Comparison of ENCODE assay signal across 25 cellular contexts in the genomic region with DNA sequence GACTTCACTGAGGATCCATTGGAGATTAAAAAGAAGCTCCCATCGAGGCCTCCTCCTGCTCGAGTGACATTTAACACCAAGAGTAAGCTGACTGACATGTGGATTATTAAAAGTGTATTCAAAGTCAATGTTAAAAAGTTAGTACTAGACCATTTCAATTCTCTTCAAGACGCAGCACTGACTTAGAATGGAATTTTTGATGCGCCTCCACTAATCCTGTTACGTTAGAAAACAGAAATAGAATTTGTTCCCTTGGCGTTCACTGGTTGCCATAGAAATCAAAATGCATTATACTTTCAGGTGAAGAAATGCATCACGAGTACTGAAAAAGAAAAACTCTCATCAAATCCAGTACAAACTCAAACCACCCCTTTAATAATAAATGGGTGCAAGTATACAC. TPM values are rescaled to one million over a fixed set of nuclear protein-coding genes. Genes with fewer than 3 reads are reported as not detected.
A peak's percentile ranks its signal among the peaks of the same experiment; 100 is the strongest.
DNase-seq lines count a peak whose midpoint lies in the region; ATAC-seq, FAIRE-seq and TF ChIP-seq lines count a peak whose summit lies in the region.
"Had no signal": no experiment of that assay in that cellular context is flagged by ENCODE, and none has a peak within 500 bp of the region (broad histone marks: within the 10 kb centered on the region; RNA-seq: fewer than 3 reads in every experiment).

No MANE protein-coding gene starts in this region.

- no peak for FAIRE-seq in urothelium cell line (lab: Jason Lieb, UNC)
- FAIRE-seq: astrocyte, islet of Langerhans had no signal

- CTCF ChIA-PET in activated CD4-positive, alpha-beta T cell treated with anti-CD3 and anti-CD28 coated beads, Interleukin-2, amount 10 ng/mL, durations not matched to agents 7 days and 5 days (lab: Charles Lee) = no interaction called here
- CTCF ChIA-PET in CD8-positive, alpha-beta memory T cell (lab: Charles Lee) = no interaction called here

- ATAC-seq in GM21367 (IDR thresholded peaks at IDR 0.05; ENCODE audit: unreplicated experiment) (no peak), HG02938 (IDR thresholded peaks at IDR 0.05; ENCODE audit: unreplicated experiment) (no peak)

- H3K36me3 ChIP-seq in CD8-positive, alpha-beta memory T cell (ENCODE audit: insufficient read depth, low read length) = no peaks in the 10 kb centered on the region
- H3K36me3 ChIP-seq in neural progenitor cell = no peaks in the 10 kb centered on the region
- H3K36me3 ChIP-seq: prostate gland, thyroid gland had no signal

- peaks cover 94% of the 10 kb centered on the region for H3K4me1 Mint-ChIP-seq in activated CD4-positive, alpha-beta T cell treated with anti-CD3 and anti-CD28 coated beads, Interleukin-2, amount 10 ng/mL, durations not matched to agents 7 days and 5 days
- peaks cover 94 to 100% (median 100%) of the 10 kb centered on the region in 3 donors for H3K4me1 Mint-ChIP-seq in CD8-positive, alpha-beta memory T cell
- H3K4me1 Mint-ChIP-seq in activated naive CD8-positive, alpha-beta T cell (ENCODE audit: low read depth) = peaks cover 96% of the 10 kb centered on the region
- peaks cover 66% of the 10 kb centered on the region for H3K4me1 Mint-ChIP-seq in neural progenitor cell

- no peak overlapping the region for H2AFZ ChIP-seq in neural progenitor cell (replicated peaks)

- POLR2A ChIA-PET in activated CD4-positive, alpha-beta T cell treated with anti-CD3 and anti-CD28 coated beads, Interleukin-2, amount 10 ng/mL, durations not matched to agents 7 days and 5 days (lab: Charles Lee) = interaction anchor here (0.6 kb wide), 1 partner anchor 9 kb away, joined by 5 read pairs; no protein-coding TSS in a partner anchor
- POLR2A ChIA-PET in CD8-positive, alpha-beta memory T cell (lab: Charles Lee) = no interaction called here

- no peak for TF ChIP-seq CTCF in neural progenitor cell (IDR thresholded peaks at IDR 0.05)

- H3K27me3 Mint-ChIP-seq in activated CD4-positive, alpha-beta T cell treated with anti-CD3 and anti-CD28 coated beads, Interleukin-2, amount 10 ng/mL, durations not matched to agents 7 days and 5 days = no peaks in the 10 kb centered on the region
- no peaks in the 10 kb centered on the region for H3K27me3 Mint-ChIP-seq in CD8-positive, alpha-beta memory T cell
- H3K27me3 Mint-ChIP-seq in activated naive CD8-positive, alpha-beta T cell = no peaks in the 10 kb centered on the region
- H3K27me3 Mint-ChIP-seq in neural progenitor cell (ENCODE audit: insufficient read depth, low read depth) = peaks cover 2% of the 10 kb centered on the region

- DNase-seq in activated CD4-positive, alpha-beta T cell treated with anti-CD3 and anti-CD28 coated beads, Interleukin-2, amount 10 ng/mL, durations not matched to agents 7 days and 5 days = no peak
- DNase-seq in activated CD4-positive, alpha-beta T cell treated with anti-CD3 and anti-CD28 coated beads, Interleukin-2, amount 50 U/mL, for 1 hour = no peak
- no peak for DNase-seq in CD8-positive, alpha-beta memory T cell
- DNase-seq in neural progenitor cell (ENCODE audit: low spot score) (no peak), urothelium cell line (ENCODE audit: low spot score) (no peak)
- DNase-seq: activated CD8-positive, alpha-beta memory T cell treated with anti-CD3 and anti-CD28 coated beads for 24 hours; activated gamma-delta T cell; C1 segment of cervical spinal cord; DMS53; GOT3; MG63; NCI-H1694 treated with DMSO at 0.1 percent for 48 hours; NCI-H2227 treated with DMSO at 0.1 percent for 48 hours; thyroid gland had no signal

- H3K4me3 Mint-ChIP-seq in activated CD4-positive, alpha-beta T cell treated with anti-CD3 and anti-CD28 coated beads, Interleukin-2, amount 10 ng/mL, durations not matched to agents 7 days and 5 days = no peak overlapping the region
- peak overlapping the region in 5 of 7 donors; percentile 3 to 84 (median 61) for H3K4me3 Mint-ChIP-seq in CD8-positive, alpha-beta memory T cell
- H3K4me3 Mint-ChIP-seq in activated naive CD8-positive, alpha-beta T cell = peak overlapping the region; percentile 61
- no peak overlapping the region for H3K4me3 Mint-ChIP-seq in neural progenitor cell

- H3K36me3 Mint-ChIP-seq in activated CD4-positive, alpha-beta T cell treated with anti-CD3 and anti-CD28 coated beads, Interleukin-2, amount 10 ng/mL, durations not matched to agents 7 days and 5 days (ENCODE audit: low read depth) = no peaks in the 10 kb centered on the region
- H3K36me3 Mint-ChIP-seq in CD8-positive, alpha-beta memory T cell = peaks cover 0 to 11% (median 0%) of the 10 kb centered on the region in 3 donors
- no peaks in the 10 kb centered on the region for H3K36me3 Mint-ChIP-seq in activated naive CD8-positive, alpha-beta T cell
- H3K36me3 Mint-ChIP-seq in neural progenitor cell = peaks cover 9% of the 10 kb centered on the region

- no peaks in the 10 kb centered on the region for H3K9me3 Mint-ChIP-seq in activated CD4-positive, alpha-beta T cell treated with anti-CD3 and anti-CD28 coated beads, Interleukin-2, amount 10 ng/mL, durations not matched to agents 7 days and 5 days
- H3K9me3 Mint-ChIP-seq in CD8-positive, alpha-beta memory T cell = no peaks in the 10 kb centered on the region
- no peaks in the 10 kb centered on the region for H3K9me3 Mint-ChIP-seq in activated naive CD8-positive, alpha-beta T cell (ENCODE audit: low read depth)
- H3K9me3 Mint-ChIP-seq in neural progenitor cell = no peaks in the 10 kb centered on the region

- no peak overlapping the region for H3K4me2 ChIP-seq in neural progenitor cell

- peaks cover 95% of the 10 kb centered on the region for H3K4me1 ChIP-seq in CD8-positive, alpha-beta memory T cell (ENCODE audit: insufficient read depth, low read length)
- peaks cover 39% of the 10 kb centered on the region for H3K4me1 ChIP-seq in neural progenitor cell

- H3K4me3 ChIP-seq in CD8-positive, alpha-beta memory T cell (ENCODE audit: low read length) = peak overlapping the region; percentile 5
- no peak overlapping the region for H3K4me3 ChIP-seq in neural progenitor cell
- H3K4me3 ChIP-seq: MG63, prostate gland, spleen, thyroid gland had no signal

- H3K27ac ChIP-seq in CD8-positive, alpha-beta memory T cell (ENCODE audit: low read depth, low read length) = no peak overlapping the region
- no peak overlapping the region for H3K27ac ChIP-seq in neural progenitor cell
- H3K27ac ChIP-seq: prostate gland, thyroid gland had no signal

- H3K27me3 ChIP-seq in CD8-positive, alpha-beta memory T cell (ENCODE audit: insufficient read depth, low read length, poor library complexity, severe bottlenecking) = no peaks in the 10 kb centered on the region
- no peaks in the 10 kb centered on the region for H3K27me3 ChIP-seq in neural progenitor cell
- H3K27me3 ChIP-seq: MG63, spleen, thyroid gland had no signal

- no peaks in the 10 kb centered on the region for H3K9me3 ChIP-seq in CD8-positive, alpha-beta memory T cell (ENCODE audit: low read length)
- H3K9me3 ChIP-seq in neural progenitor cell (ENCODE audit: low read depth) = no peaks in the 10 kb centered on the region
- H3K9me3 ChIP-seq: MG63, prostate gland, spleen, thyroid gland had no signal

- no peaks in the 10 kb centered on the region for H3F3A ChIP-seq in neural progenitor cell (ENCODE audit: low read depth)

- H3K79me2 ChIP-seq in neural progenitor cell (ENCODE audit: low read depth) = peaks cover 100% of the 10 kb centered on the region

- H3K27ac Mint-ChIP-seq in activated CD4-positive, alpha-beta T cell treated with anti-CD3 and anti-CD28 coated beads, Interleukin-2, amount 10 ng/mL, durations not matched to agents 7 days and 5 days = peak overlapping the region; percentile 60
- peak overlapping the region in 7 of 8 donors; percentile 55 to 95 (median 77) for H3K27ac Mint-ChIP-seq in CD8-positive, alpha-beta memory T cell
- H3K27ac Mint-ChIP-seq in activated naive CD8-positive, alpha-beta T cell = peak overlapping the region; percentile 83
- H3K27ac Mint-ChIP-seq in neural progenitor cell = peak overlapping the region; percentile 26

- no peak overlapping the region for H3K9ac ChIP-seq in neural progenitor cell

- peaks cover 100% of the 10 kb centered on the region for H4K20me1 ChIP-seq in neural progenitor cell (ENCODE audit: low read depth)

RNA-seq across cellular contexts. Expression of gene BRD4, which starts 42.2 kb away (rescaled TPM):
- 100 to 1,000 TPM; 114 to 115 TPM for total RNA-seq in activated CD4-positive, alpha-beta T cell treated with anti-CD3 and anti-CD28 coated beads, Interleukin-2, amount 10 ng/mL, durations not matched to agents 7 days and 5 days
- total RNA-seq in CD8-positive, alpha-beta memory T cell = 100 to 1,000 TPM; 101 to 109 TPM
- 35.3 TPM for polyA plus RNA-seq in CD8-positive, alpha-beta memory T cell
- 14.5 and 20.9 TPM in 2 replicates for total RNA-seq in neural progenitor cell (ENCODE audit: low replicate concordance)

RNA-seq across cellular contexts. Expression of gene EPHX3, which starts 57.9 kb away (rescaled TPM):
- under 1 TPM; 0.32 to 0.42 TPM for total RNA-seq in activated CD4-positive, alpha-beta T cell treated with anti-CD3 and anti-CD28 coated beads, Interleukin-2, amount 10 ng/mL, durations not matched to agents 7 days and 5 days
- not detected for total RNA-seq in CD8-positive, alpha-beta memory T cell
- not detected for polyA plus RNA-seq in CD8-positive, alpha-beta memory T cell
- total RNA-seq in neural progenitor cell (ENCODE audit: low replicate concordance) = 2.2 and 2.3 TPM in 2 replicates
- total RNA-seq: A172, lung microvascular endothelial cell, myocyte, RPMI7951 had no signal

Comparison
In these comparisons a context has a peak if more than half of its experiments do, and no peak if none do; other contexts are left out.
1. H3K27ac Mint-ChIP-seq: peak in every context shown above with its lines; median percentile 83 in activated naive CD8-positive, alpha-beta T cell; 77 in CD8-positive, alpha-beta memory T cell; 60 in activated CD4-positive, alpha-beta T cell treated with anti-CD3 and anti-CD28 coated beads, Interleukin-2, amount 10 ng/mL, durations not matched to agents 7 days and 5 days; 26 in neural progenitor cell.
2. H3K4me3 Mint-ChIP-seq: peak in CD8-positive, alpha-beta memory T cell (5 of 7) and activated naive CD8-positive, alpha-beta T cell (single experiment); none in activated CD4-positive, alpha-beta T cell treated with anti-CD3 and anti-CD28 coated beads, Interleukin-2, amount 10 ng/mL, durations not matched to agents 7 days and 5 days (single experiment) and neural progenitor cell (single experiment).